ENCODE assay signal across 8 cellular contexts in genomic region chr1:5992034-5992813, GRCh38. TPM values are rescaled to one million over a fixed set of nuclear protein-coding genes. Genes with fewer than 3 reads are reported as not detected.
DNase-seq lines count a peak whose midpoint lies in the region; ATAC-seq and TF ChIP-seq lines count a peak whose summit lies in the region.

TSS of gene NPHP4 (minus strand) at chr1:5992425. CDS start at chr1:5986289, 6,136 bp downstream.

- peak within 1 kb of the TSS; percentile 90 for H3K27ac ChIP-seq in smooth muscle cell (ENCODE audit: low read depth)

- peaks cover 4% of the 10 kb centered on the region for H3K79me2 ChIP-seq in smooth muscle cell (ENCODE audit: low read depth)

- POLR2A ChIA-PET in AG04449 (lab: Yijun Ruan, JAX), result interaction anchor here (0.7 kb wide), 1 partner anchor 9 kb away, joined by 4 read pairs; no protein-coding TSS in a partner anchor
- POLR2A ChIA-PET in WTC11 (lab: Charles Lee), result interaction anchor here (1.0 kb wide), 1 partner anchor 12 kb away, joined by 9 read pairs; no protein-coding TSS in a partner anchor

- H3K27me3 ChIP-seq in smooth muscle cell (ENCODE audit: low read depth), result peaks cover 12% of the 10 kb centered on the region

- ATAC-seq in GM18873 (IDR thresholded peaks at IDR 0.05; ENCODE audit: low FRiP score, unreplicated experiment), result peak; percentile 93
- peak; percentile 90 for ATAC-seq in HG03139 (IDR thresholded peaks at IDR 0.05; ENCODE audit: unreplicated experiment)
- peak; percentile 91 for ATAC-seq in WTC11

- H3F3A ChIP-seq in smooth muscle cell (ENCODE audit: low read depth), result no peaks in the 10 kb centered on the region

- H3K27me3 Mint-ChIP-seq in WTC11 (ENCODE audit: low read depth), result peaks cover 35% of the 10 kb centered on the region

- H3K9me3 Mint-ChIP-seq in WTC11, result no peaks in the 10 kb centered on the region

- peak within 1 kb of the TSS; percentile 93 for H2AFZ ChIP-seq in smooth muscle cell (ENCODE audit: low read depth)

- peaks cover 7% of the 10 kb centered on the region for H4K20me1 ChIP-seq in smooth muscle cell (ENCODE audit: low read depth)

- no peak within 1 kb of the TSS; the same call in 1 of the 2 replicates for H3K27ac Mint-ChIP-seq in WTC11

- H3K4me3 Mint-ChIP-seq in WTC11, result peak within 1 kb of the TSS; percentile 90

- H3K9ac ChIP-seq in smooth muscle cell (ENCODE audit: low read depth), result peak within 1 kb of the TSS; percentile 92

- DNase-seq in AG04449 (ENCODE audit: low read depth, low spot score) (peak; percentile 97), NCI-H226 (peak; percentile 100), WTC11 (ENCODE audit: low spot score) (peak; percentile 100), cardiac fibroblast (ENCODE audit: low read depth in 2 of 2) (peak; percentile 100), iPS-NIHi7 (ENCODE audit: extremely low spot score) (peak; percentile 100), smooth muscle cell (lab: John Stamatoyannopoulos, UW; ENCODE audit: unreplicated experiment) (peak; percentile 94)

- under 1% methylated on average over 73 of the region's 93 CpGs for WGBS in smooth muscle cell (ENCODE audit: low lambda C conversion rate)

- peak within 1 kb of the TSS; percentile 100 for H3K4me2 ChIP-seq in smooth muscle cell

- H3K4me1 Mint-ChIP-seq in WTC11, result peaks cover 22% of the 10 kb centered on the region

- TF ChIP-seq CTCF in AG04449 (IDR thresholded peaks at IDR 0.05; ENCODE audit: insufficient read depth, low read length, missing control alignments) (no peak), WTC11 (IDR thresholded peaks at IDR 0.05) (no peak), cardiac fibroblast (IDR thresholded peaks at IDR 0.05; ENCODE audit: low read depth, low read length) (no peak), smooth muscle cell (IDR thresholded peaks at IDR 0.05; ENCODE audit: borderline replicate concordance, insufficient read depth, poor library complexity, severe bottlenecking) (no peak)

- CTCF ChIA-PET in AG04449 (lab: Yijun Ruan, JAX), result interaction anchor here (1.0 to 2.5 kb wide), 3 partner anchors 9 to 58 kb away, joined by 3 to 11 read pairs (median 7); no protein-coding TSS in a partner anchor
- CTCF ChIA-PET in WTC11 (lab: Charles Lee), result interaction anchor here (0.5 to 5.0 kb wide), 14 partner anchors 11 to 431 kb away, joined by 3 to 41 read pairs (median 5); no protein-coding TSS in a partner anchor

- H3K4me3 ChIP-seq in AG04449 (ENCODE audit: low read depth, low read length) (peak within 1 kb of the TSS; percentile 78), cardiac fibroblast (replicated peaks in 1 of 2; ENCODE audit: low read depth in 2 of 2, low read length in 2 of 2) (peak within 1 kb of the TSS; percentile 75 to 80), smooth muscle cell (peak within 1 kb of the TSS; percentile 70)

- peaks cover 16% of the 10 kb centered on the region for H3K4me1 ChIP-seq in smooth muscle cell (ENCODE audit: low read depth)

- H3K9me3 ChIP-seq in smooth muscle cell (replicated peaks; ENCODE audit: low read depth), result no peaks in the 10 kb centered on the region

- no peaks in the 10 kb centered on the region for H3K36me3 ChIP-seq in smooth muscle cell (ENCODE audit: low read depth)

- no peaks in the 10 kb centered on the region for H3K36me3 Mint-ChIP-seq in WTC11

TF ChIP-seq in WTC11, 78 proteins besides CTCF, POLR2A, EP300 and RAD21 (continues in another document):
- peak; percentile 54; the same call in 1 of the 2 replicates for TF ChIP-seq FOXK1 (CRISPR knock-in tag; IDR thresholded peaks at IDR 0.05)
- 0 out of 2 replicates have a peak, but pooled peaks have one; percentile 19 for TF ChIP-seq FOXP4 (CRISPR knock-in tag; IDR thresholded peaks at IDR 0.05)
- TF ChIP-seq SP1 (CRISPR knock-in tag; conservative IDR thresholded peaks at IDR 0.05), result peak; percentile 95
- TF ChIP-seq NFE2L1 (CRISPR knock-in tag; IDR thresholded peaks at IDR 0.05), result 0 out of 2 replicates have a peak, but pooled peaks have one; percentile 55
- peak; percentile 80; the same call in 1 of the 2 replicates for TF ChIP-seq CREM (CRISPR knock-in tag; IDR thresholded peaks at IDR 0.05)
- no peak for TF ChIP-seq ATF1 (CRISPR knock-in tag; IDR thresholded peaks at IDR 0.05)
- TF ChIP-seq NFYB (CRISPR knock-in tag; conservative IDR thresholded peaks at IDR 0.05; ENCODE audit: low read depth), result peak; percentile 98
- TF ChIP-seq JUN (CRISPR knock-in tag; IDR thresholded peaks at IDR 0.05), result no peak
- no peak for TF ChIP-seq MLX (CRISPR knock-in tag; IDR thresholded peaks at IDR 0.05)
- TF ChIP-seq, protein P1, sequence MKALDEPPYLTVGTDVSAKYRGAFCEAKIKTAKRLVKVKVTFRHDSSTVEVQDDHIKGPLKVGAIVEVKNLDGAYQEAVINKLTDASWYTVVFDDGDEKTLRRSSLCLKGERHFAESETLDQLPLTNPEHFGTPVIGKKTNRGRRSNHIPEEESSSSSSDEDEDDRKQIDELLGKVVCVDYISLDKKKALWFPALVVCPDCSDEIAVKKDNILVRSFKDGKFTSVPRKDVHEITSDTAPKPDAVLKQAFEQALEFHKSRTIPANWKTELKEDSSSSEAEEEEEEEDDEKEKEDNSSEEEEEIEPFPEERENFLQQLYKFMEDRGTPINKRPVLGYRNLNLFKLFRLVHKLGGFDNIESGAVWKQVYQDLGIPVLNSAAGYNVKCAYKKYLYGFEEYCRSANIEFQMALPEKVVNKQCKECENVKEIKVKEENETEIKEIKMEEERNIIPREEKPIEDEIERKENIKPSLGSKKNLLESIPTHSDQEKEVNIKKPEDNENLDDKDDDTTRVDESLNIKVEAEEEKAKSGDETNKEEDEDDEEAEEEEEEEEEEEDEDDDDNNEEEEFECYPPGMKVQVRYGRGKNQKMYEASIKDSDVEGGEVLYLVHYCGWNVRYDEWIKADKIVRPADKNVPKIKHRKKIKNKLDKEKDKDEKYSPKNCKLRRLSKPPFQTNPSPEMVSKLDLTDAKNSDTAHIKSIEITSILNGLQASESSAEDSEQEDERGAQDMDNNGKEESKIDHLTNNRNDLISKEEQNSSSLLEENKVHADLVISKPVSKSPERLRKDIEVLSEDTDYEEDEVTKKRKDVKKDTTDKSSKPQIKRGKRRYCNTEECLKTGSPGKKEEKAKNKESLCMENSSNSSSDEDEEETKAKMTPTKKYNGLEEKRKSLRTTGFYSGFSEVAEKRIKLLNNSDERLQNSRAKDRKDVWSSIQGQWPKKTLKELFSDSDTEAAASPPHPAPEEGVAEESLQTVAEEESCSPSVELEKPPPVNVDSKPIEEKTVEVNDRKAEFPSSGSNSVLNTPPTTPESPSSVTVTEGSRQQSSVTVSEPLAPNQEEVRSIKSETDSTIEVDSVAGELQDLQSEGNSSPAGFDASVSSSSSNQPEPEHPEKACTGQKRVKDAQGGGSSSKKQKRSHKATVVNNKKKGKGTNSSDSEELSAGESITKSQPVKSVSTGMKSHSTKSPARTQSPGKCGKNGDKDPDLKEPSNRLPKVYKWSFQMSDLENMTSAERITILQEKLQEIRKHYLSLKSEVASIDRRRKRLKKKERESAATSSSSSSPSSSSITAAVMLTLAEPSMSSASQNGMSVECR (CRISPR knock-in tag; IDR thresholded peaks at IDR 0.05; ENCODE audit: borderline replicate concordance), result peak; percentile 24; the same call in 1 of the 2 replicates
- TF ChIP-seq, protein P2, sequence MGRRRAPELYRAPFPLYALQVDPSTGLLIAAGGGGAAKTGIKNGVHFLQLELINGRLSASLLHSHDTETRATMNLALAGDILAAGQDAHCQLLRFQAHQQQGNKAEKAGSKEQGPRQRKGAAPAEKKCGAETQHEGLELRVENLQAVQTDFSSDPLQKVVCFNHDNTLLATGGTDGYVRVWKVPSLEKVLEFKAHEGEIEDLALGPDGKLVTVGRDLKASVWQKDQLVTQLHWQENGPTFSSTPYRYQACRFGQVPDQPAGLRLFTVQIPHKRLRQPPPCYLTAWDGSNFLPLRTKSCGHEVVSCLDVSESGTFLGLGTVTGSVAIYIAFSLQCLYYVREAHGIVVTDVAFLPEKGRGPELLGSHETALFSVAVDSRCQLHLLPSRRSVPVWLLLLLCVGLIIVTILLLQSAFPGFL (CRISPR knock-in tag; IDR thresholded peaks at IDR 0.05; ENCODE audit: borderline replicate concordance), result no peak
- no peak for TF ChIP-seq ZNF138 (CRISPR knock-in tag; conservative IDR thresholded peaks at IDR 0.05)
- TF ChIP-seq ZNF416 (CRISPR knock-in tag; IDR thresholded peaks at IDR 0.05), result no peak
- no peak for TF ChIP-seq ZBTB43 (CRISPR knock-in tag; IDR thresholded peaks at IDR 0.05)
- no peak for TF ChIP-seq ZNF671 (CRISPR knock-in tag; IDR thresholded peaks at IDR 0.05)

RNA-seq across cellular contexts. Expression of gene NPHP4, which starts in this region (rescaled TPM):
- total RNA-seq in WTC11 (2021) (10.6 to 16.8 TPM (median 12.0 TPM) in 3 replicates), smooth muscle cell (8.4 and 8.6 TPM in 2 replicates)
- polyA plus RNA-seq in smooth muscle cell, result 4.9 and 5.4 TPM in 2 replicates

Comparison
In these comparisons a context has a peak if more than half of its experiments do, and no peak if none do; other contexts are left out.
1. Peak in every context shown above with its lines: DNase-seq, ATAC-seq, H3K4me3 ChIP-seq and H3K27ac ChIP-seq.